17 cellular contexts compared by ENCODE assay signal in genomic region chr2:212957624-212958023, GRCh38.
DNase-seq lines count a peak whose midpoint lies in the region; ATAC-seq and TF ChIP-seq lines count a peak whose summit lies in the region.
"Had no signal": no experiment of that assay in that cellular context is flagged by ENCODE, and none has a peak within 500 bp of the region (broad histone marks: within the 10 kb centered on the region; RNA-seq: fewer than 3 reads in every experiment).

No MANE protein-coding gene starts in this region.

- no peaks in the 10 kb centered on the region for H3K4me1 ChIP-seq in adrenal gland (replicated peaks in 1 of 2)
- H3K4me1 ChIP-seq: A549, transverse colon had no signal

- CTCF ChIA-PET in activated CD4-positive, alpha-beta memory T cell treated with anti-CD3 and anti-CD28 coated beads for 36 hours (lab: Charles Lee) = interaction anchor here (0.5 to 1.2 kb wide), 3 partner anchors 196 to 390 kb away, joined by 3 read pairs; no protein-coding TSS in a partner anchor
- CTCF ChIA-PET in activated CD4-positive, alpha-beta memory T cell treated with anti-CD3 and anti-CD28 coated beads, Interleukin-2, amount 10 ng/mL, durations not matched to agents 7 days and 5 days (lab: Charles Lee) = interaction anchor here (2.3 kb wide), 1 partner anchor 196 kb away, joined by 5 read pairs; no protein-coding TSS in a partner anchor

- POLR2A ChIA-PET in activated CD4-positive, alpha-beta memory T cell treated with anti-CD3 and anti-CD28 coated beads for 36 hours (lab: Charles Lee) = interaction anchor here (0.9 kb wide), 1 partner anchor 11 kb away, joined by 8 read pairs; no protein-coding TSS in a partner anchor
- POLR2A ChIA-PET in activated CD4-positive, alpha-beta memory T cell treated with anti-CD3 and anti-CD28 coated beads, Interleukin-2, amount 10 ng/mL, durations not matched to agents 7 days and 5 days (lab: Charles Lee) = interaction anchor here (0.9 kb wide), 1 partner anchor 11 kb away, joined by 3 read pairs; no protein-coding TSS in a partner anchor

- no peaks in the 10 kb centered on the region for H3K27me3 Mint-ChIP-seq in activated CD4-positive, alpha-beta memory T cell treated with anti-CD3 and anti-CD28 coated beads for 36 hours
- H3K27me3 Mint-ChIP-seq in activated CD4-positive, alpha-beta memory T cell treated with anti-CD3 and anti-CD28 coated beads, Interleukin-2, amount 10 ng/mL, durations not matched to agents 7 days and 5 days = no peaks in the 10 kb centered on the region
- no peaks in the 10 kb centered on the region for H3K27me3 Mint-ChIP-seq in effector memory CD8-positive, alpha-beta T cell
- no peaks in the 10 kb centered on the region for H3K27me3 Mint-ChIP-seq in stimulated activated naive B cell treated with anti-CD40 and anti-IgM and Interleukin-4, amounts not matched to agents 10 μg/mL and 1 μg/mL and 100 μg/mL, for 72 hours

- intact Hi-C loops in activated CD4-positive, alpha-beta memory T cell treated with anti-CD3 and anti-CD28 coated beads for 36 hours (cut with micrococcal nuclease) = loop anchor here (1.0 kb wide), 2 partner anchors 27 to 42 kb away; no protein-coding TSS in a partner anchor
- intact Hi-C loops in adrenal gland (cut with DNase I) = no loop called here

- H3K36me3 Mint-ChIP-seq in activated CD4-positive, alpha-beta memory T cell treated with anti-CD3 and anti-CD28 coated beads for 36 hours = no peaks in the 10 kb centered on the region
- H3K36me3 Mint-ChIP-seq in activated CD4-positive, alpha-beta memory T cell treated with anti-CD3 and anti-CD28 coated beads, Interleukin-2, amount 10 ng/mL, durations not matched to agents 7 days and 5 days (ENCODE audit: low read depth) = no peaks in the 10 kb centered on the region
- H3K36me3 Mint-ChIP-seq in effector memory CD8-positive, alpha-beta T cell (ENCODE audit: insufficient read depth) = peaks cover 2% of the 10 kb centered on the region
- H3K36me3 Mint-ChIP-seq in stimulated activated naive B cell treated with anti-CD40 and anti-IgM and Interleukin-4, amounts not matched to agents 10 μg/mL and 1 μg/mL and 100 μg/mL, for 72 hours = peaks cover 13 to 27% of the 10 kb centered on the region in 2 donors

- TF ChIP-seq POLR2A in NB4 (IDR thresholded peaks at IDR 0.05; ENCODE audit: extremely low read depth, insufficient read length) (no peak), adrenal gland (IDR thresholded peaks at IDR 0.05) (no peak)

- no peak overlapping the region for H3K4me3 ChIP-seq in NB4 (ENCODE audit: low read depth, low read length)
- H3K4me3 ChIP-seq in adrenal gland = no peak overlapping the region
- H3K4me3 ChIP-seq: A549, GM23248, transverse colon had no signal

- H3K27me3 ChIP-seq in adrenal gland = no peaks in the 10 kb centered on the region
- H3K27me3 ChIP-seq: transverse colon had no signal

- peaks cover 26% of the 10 kb centered on the region for H3K4me1 Mint-ChIP-seq in activated CD4-positive, alpha-beta memory T cell treated with anti-CD3 and anti-CD28 coated beads for 36 hours (ENCODE audit: low read depth)
- H3K4me1 Mint-ChIP-seq in activated CD4-positive, alpha-beta memory T cell treated with anti-CD3 and anti-CD28 coated beads, Interleukin-2, amount 10 ng/mL, durations not matched to agents 7 days and 5 days = peaks cover 22% of the 10 kb centered on the region
- H3K4me1 Mint-ChIP-seq in effector memory CD8-positive, alpha-beta T cell (ENCODE audit: low read depth in 2 of 2) = peaks cover 42 to 43% of the 10 kb centered on the region in 2 donors
- peaks cover 14 to 19% of the 10 kb centered on the region in 2 donors for H3K4me1 Mint-ChIP-seq in stimulated activated naive B cell treated with anti-CD40 and anti-IgM and Interleukin-4, amounts not matched to agents 10 μg/mL and 1 μg/mL and 100 μg/mL, for 72 hours

- H3K9me3 ChIP-seq in adrenal gland (replicated peaks in 1 of 3) = no peaks in the 10 kb centered on the region
- H3K9me3 ChIP-seq: A549, transverse colon had no signal

- no peak for DNase-seq in activated CD4-positive, alpha-beta memory T cell treated with anti-CD3 and anti-CD28 coated beads for 36 hours
- no peak for DNase-seq in activated CD4-positive, alpha-beta memory T cell treated with anti-CD3 and anti-CD28 coated beads, Interleukin-2, amount 10 ng/mL, durations not matched to agents 7 days and 5 days
- DNase-seq in NB4 (ENCODE audit: low read depth) (peak; percentile 81), adrenal gland (no peak), cerebellum (ENCODE audit: low spot score) (no peak), DMS 273 (lab: John Stamatoyannopoulos, UW; ENCODE audit: unreplicated experiment) (no peak)
- DNase-seq in effector memory CD8-positive, alpha-beta T cell = no peak
- no peak for DNase-seq in stimulated activated naive B cell treated with anti-CD40 and anti-IgM and Interleukin-4, amounts not matched to agents 10 μg/mL and 1 μg/mL and 100 μg/mL, for 72 hours
- DNase-seq: activated CD4-positive, alpha-beta T cell treated with anti-CD3 and anti-CD28 coated beads for 1 hour; EL; GM23248; midbrain; NCI-H2107; NCI-H69; occipital lobe; transverse colon had no signal

- peak overlapping the region; percentile 53 for H3K27ac Mint-ChIP-seq in activated CD4-positive, alpha-beta memory T cell treated with anti-CD3 and anti-CD28 coated beads for 36 hours
- H3K27ac Mint-ChIP-seq in activated CD4-positive, alpha-beta memory T cell treated with anti-CD3 and anti-CD28 coated beads, Interleukin-2, amount 10 ng/mL, durations not matched to agents 7 days and 5 days = no peak overlapping the region
- peak overlapping the region; percentile 84 to 88 for H3K27ac Mint-ChIP-seq in effector memory CD8-positive, alpha-beta T cell
- H3K27ac Mint-ChIP-seq in stimulated activated naive B cell treated with anti-CD40 and anti-IgM and Interleukin-4, amounts not matched to agents 10 μg/mL and 1 μg/mL and 100 μg/mL, for 72 hours = no peak overlapping the region

- no peak for TF ChIP-seq CTCF in NB4 (IDR thresholded peaks at IDR 0.05; ENCODE audit: low read depth, low read length)
- no peak for TF ChIP-seq CTCF in adrenal gland (IDR thresholded peaks at IDR 0.05)

- H3K27ac ChIP-seq in adrenal gland = no peak overlapping the region
- H3K27ac ChIP-seq: A549, GM23248, transverse colon had no signal

- H3K36me3 ChIP-seq in adrenal gland (replicated peaks in 1 of 2) = no peaks in the 10 kb centered on the region
- H3K36me3 ChIP-seq: transverse colon had no signal

- H3K4me3 Mint-ChIP-seq in activated CD4-positive, alpha-beta memory T cell treated with anti-CD3 and anti-CD28 coated beads for 36 hours = peak overlapping the region; percentile 7
- H3K4me3 Mint-ChIP-seq in activated CD4-positive, alpha-beta memory T cell treated with anti-CD3 and anti-CD28 coated beads, Interleukin-2, amount 10 ng/mL, durations not matched to agents 7 days and 5 days = no peak overlapping the region
- H3K4me3 Mint-ChIP-seq in effector memory CD8-positive, alpha-beta T cell = peak overlapping the region; percentile 65 to 66
- no peak overlapping the region for H3K4me3 Mint-ChIP-seq in stimulated activated naive B cell treated with anti-CD40 and anti-IgM and Interleukin-4, amounts not matched to agents 10 μg/mL and 1 μg/mL and 100 μg/mL, for 72 hours

- peaks cover 4% of the 10 kb centered on the region for H3K9me3 Mint-ChIP-seq in activated CD4-positive, alpha-beta memory T cell treated with anti-CD3 and anti-CD28 coated beads for 36 hours
- peaks cover 2% of the 10 kb centered on the region for H3K9me3 Mint-ChIP-seq in activated CD4-positive, alpha-beta memory T cell treated with anti-CD3 and anti-CD28 coated beads, Interleukin-2, amount 10 ng/mL, durations not matched to agents 7 days and 5 days
- peaks cover 0 to under 1% of the 10 kb centered on the region in 2 donors for H3K9me3 Mint-ChIP-seq in effector memory CD8-positive, alpha-beta T cell
- no peaks in the 10 kb centered on the region for H3K9me3 Mint-ChIP-seq in stimulated activated naive B cell treated with anti-CD40 and anti-IgM and Interleukin-4, amounts not matched to agents 10 μg/mL and 1 μg/mL and 100 μg/mL, for 72 hours

- ATAC-seq in effector memory CD8-positive, alpha-beta T cell (replicated peaks) = no peak
- ATAC-seq in stimulated activated naive B cell treated with anti-CD40 and anti-IgM and Interleukin-4, amounts not matched to agents 10 μg/mL and 1 μg/mL and 100 μg/mL, for 72 hours (replicated peaks) = peak; percentile 12 to 22
- ATAC-seq: A549 had no signal

Comparison
In these comparisons a context has a peak if more than half of its experiments do, and no peak if none do; other contexts are left out.
1. H3K27ac Mint-ChIP-seq: peak in activated CD4-positive, alpha-beta memory T cell treated with anti-CD3 and anti-CD28 coated beads for 36 hours (single experiment) and effector memory CD8-positive, alpha-beta T cell (2 of 2); none in activated CD4-positive, alpha-beta memory T cell treated with anti-CD3 and anti-CD28 coated beads, Interleukin-2, amount 10 ng/mL, durations not matched to agents 7 days and 5 days (single experiment) and stimulated activated naive B cell treated with anti-CD40 and anti-IgM and Interleukin-4, amounts not matched to agents 10 μg/mL and 1 μg/mL and 100 μg/mL, for 72 hours (single experiment).
2. H3K4me3 Mint-ChIP-seq: peak in activated CD4-positive, alpha-beta memory T cell treated with anti-CD3 and anti-CD28 coated beads for 36 hours (single experiment) and effector memory CD8-positive, alpha-beta T cell (2 of 2); none in activated CD4-positive, alpha-beta memory T cell treated with anti-CD3 and anti-CD28 coated beads, Interleukin-2, amount 10 ng/mL, durations not matched to agents 7 days and 5 days (single experiment) and stimulated activated naive B cell treated with anti-CD40 and anti-IgM and Interleukin-4, amounts not matched to agents 10 μg/mL and 1 μg/mL and 100 μg/mL, for 72 hours (0 of 2).